ENCODE assay signal across 17 cellular contexts in the genomic region with DNA sequence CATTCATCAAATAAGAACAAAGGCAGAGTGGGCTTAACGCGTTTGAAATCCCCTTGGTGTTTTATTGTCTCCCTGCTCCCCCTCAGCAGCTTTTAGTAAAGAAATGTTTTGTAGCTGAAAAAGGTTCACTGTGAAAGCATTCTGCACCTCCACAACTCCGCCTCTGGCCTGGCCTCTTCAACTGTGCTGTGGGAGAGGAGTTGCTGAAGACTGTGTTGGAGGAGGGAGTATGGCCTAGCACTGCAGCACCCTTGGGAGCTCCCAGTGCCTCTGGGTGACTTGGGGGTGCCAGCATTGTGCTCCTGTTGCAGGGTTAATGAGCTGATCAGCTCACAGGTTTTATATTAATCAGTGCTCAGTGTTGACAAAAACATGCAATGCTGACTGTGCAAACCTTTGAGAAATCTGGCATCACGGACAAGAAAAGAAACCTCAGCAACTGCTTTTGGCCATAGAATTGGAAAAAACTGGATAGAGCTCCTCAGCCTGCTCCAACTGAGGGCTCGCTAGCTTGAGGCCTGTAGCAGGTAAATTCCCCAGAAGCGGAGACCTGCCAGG.
"Had no signal": no experiment of that assay in that cellular context is flagged by ENCODE, and none has a peak within 500 bp of the region (broad histone marks: within the 10 kb centered on the region; RNA-seq: fewer than 3 reads in every experiment).

No MANE protein-coding gene starts in this region.

- H3K27me3 ChIP-seq: adrenal gland, pancreas, tibial artery had no signal

- ATAC-seq: activated T-cell treated with anti-CD3 and anti-CD28 coated beads, Interleukin-2, amount 50 U/mL, for 4 hours; lower lobe of right lung; stimulated activated memory B cell treated with anti-CD40 and anti-IgM and Interleukin-4, amounts not matched to agents 10 μg/mL and 1 μg/mL and 100 μg/mL, for 72 hours; WTC11 had no signal

- H3K4me3 ChIP-seq: adrenal gland, coronary artery, lower lobe of right lung, pancreas, tibial artery had no signal

- H3K36me3 ChIP-seq: adrenal gland, lower lobe of right lung, pancreas, tibial artery had no signal

- H3K9me3 ChIP-seq: adrenal gland, lower lobe of right lung, pancreas, tibial artery had no signal

- H3K4me1 ChIP-seq: pancreas had no signal

- FAIRE-seq: pancreas had no signal

- DNase-seq: activated CD4-positive, alpha-beta memory T cell treated with anti-CD3 and anti-CD28 coated beads, Interleukin-2, amount 10 ng/mL, durations not matched to agents 7 days and 5 days; activated CD4-positive, alpha-beta T cell treated with anti-CD3 and anti-CD28 coated beads for 4 hours; activated effector memory CD4-positive, alpha-beta T cell treated with Interleukin-2 at 50 U/mL for 16 hours; activated naive CD4-positive, alpha-beta T cell treated with anti-CD3 and anti-CD28 coated beads, Interleukin-2, amount 50 U/mL, for 16 hours; activated T-cell treated with anti-CD3 and anti-CD28 coated beads, Interleukin-2, amount 50 U/mL, for 4 hours; adrenal gland; central memory CD4-positive, alpha-beta T cell; foreskin fibroblast; hypothalamus; lower lobe of right lung; midbrain; pancreas; stimulated activated CD4-positive, alpha-beta T cell treated with anti-CD3 and anti-CD28 coated beads, Interleukin-2, amount 100 ng/mL, for 48 hours; tibial artery had no signal

- H3K27ac ChIP-seq: lower lobe of right lung, pancreas had no signal
